ENCODE assay signal across 8 cellular contexts in the genomic region with DNA sequence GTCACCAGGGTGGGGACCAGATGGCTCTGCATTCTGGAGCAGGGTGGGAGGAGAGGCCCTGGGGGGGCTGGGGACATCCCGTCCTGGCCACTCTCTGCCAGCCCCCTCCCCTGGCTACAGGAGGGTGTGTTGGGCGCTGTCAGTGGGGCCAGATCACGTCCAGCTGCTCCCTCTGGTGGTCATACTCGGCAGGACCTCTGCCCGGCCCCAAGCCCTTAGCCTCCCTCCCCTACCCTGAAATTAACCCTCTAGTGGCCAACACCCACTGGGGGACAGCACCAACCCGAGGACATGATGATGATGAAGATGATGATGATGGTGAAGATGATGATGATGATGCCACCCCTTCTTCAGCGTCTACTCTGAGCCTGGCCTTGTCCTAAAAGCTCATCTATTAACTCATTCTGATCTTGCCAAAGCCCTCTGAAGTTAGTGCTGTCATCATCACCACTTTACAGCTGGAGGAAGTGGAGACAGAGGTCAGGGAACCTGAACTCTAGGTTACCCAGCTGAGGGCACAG. TPM values are rescaled to one million over a fixed set of nuclear protein-coding genes. Genes with fewer than 3 reads are reported as not detected.
DNase-seq lines count a peak whose midpoint lies in the region; ATAC-seq, FAIRE-seq and TF ChIP-seq lines count a peak whose summit lies in the region.

No MANE protein-coding gene starts in this region.

- CTCF ChIA-PET in A673 (lab: Charles Lee): interaction anchor here (0.5 to 1.2 kb wide), 2 partner anchors 18 to 21 kb away, joined by 5 to 7 read pairs; no protein-coding TSS in a partner anchor

- H3K27ac ChIP-seq in A673 (ENCODE audit: low read depth, low read length, poor library complexity, severe bottlenecking) (no peak overlapping the region), dorsolateral prefrontal cortex (peak overlapping the region in 58 of 59 donors; percentile 78 to 99 (median 94)), lung (ENCODE audit: low read depth in 1 of 2, low read length in 1 of 2) (peak overlapping the region in 1 of 2 donors; percentile 30)

- H3K4me1 ChIP-seq in A673 (ENCODE audit: insufficient read depth, low read length, poor library complexity, severe bottlenecking) (no peaks in the 10 kb centered on the region), lung (ENCODE audit: control insufficient read depth in 2 of 2, insufficient read depth in 2 of 2, low read length in 2 of 2) (peaks cover 2 to 4% of the 10 kb centered on the region in 2 donors)

- intact Hi-C loops in A673 (cut with micrococcal nuclease; ENCODE audit: unreplicated experiment) (loop anchor here (2.0 kb wide), 1 partner anchor 69 kb away; no protein-coding TSS in a partner anchor), dorsolateral prefrontal cortex (cut with DNase I) (loop anchor here (1.0 to 5.0 kb wide), 4 partner anchors 21 to 93 kb away; a partner anchor contains a TSS)

- peak; percentile 83 for TF ChIP-seq CTCF in A673 (conservative IDR thresholded peaks at IDR 0.05; ENCODE audit: low read depth, low read length)
- TF ChIP-seq CTCF in dorsolateral prefrontal cortex (IDR thresholded peaks at IDR 0.05 in 54 of 56, conservative IDR thresholded peaks at IDR 0.05 in 2 of 56; ENCODE audit: low read depth in 1 of 56, partially characterized antibody in 56 of 56): peak; percentile 76 to 99 (median 95)
- peak; percentile 66 for TF ChIP-seq CTCF in lung (IDR thresholded peaks at IDR 0.05; ENCODE audit: control extremely low read depth, extremely low read depth)

- POLR2A ChIA-PET in A673 (lab: Charles Lee; ENCODE audit: low non-redundant PET): interaction anchor here (0.7 kb wide), 1 partner anchor 368 kb away, joined by 3 read pairs; no protein-coding TSS in a partner anchor

- no peaks in the 10 kb centered on the region for H3K36me3 ChIP-seq in A673 (ENCODE audit: insufficient read depth, low read length, poor library complexity, severe bottlenecking)
- no peaks in the 10 kb centered on the region for H3K36me3 ChIP-seq in lung (ENCODE audit: control insufficient read depth in 2 of 2, insufficient read depth in 2 of 2, low read length in 2 of 2)

- peak; percentile 72 for DNase-seq in A673 (ENCODE audit: low spot score)
- peak; percentile 84 for DNase-seq in GM18507 (ENCODE audit: extremely low spot score, insufficient read length, low read depth)
- DNase-seq in NCI-H345 (lab: John Stamatoyannopoulos, UW): peak; percentile 76
- peak; percentile 50 to 52 for DNase-seq in activated CD4-positive, alpha-beta T cell treated with anti-CD3 and anti-CD28 coated beads, Interleukin-2, amount 50 U/mL, for 24 hours (ENCODE audit: low read depth in 1 of 2, low spot score in 1 of 2)
- DNase-seq in dorsolateral prefrontal cortex: peak; percentile 80 to 87 (median 84)
- DNase-seq in lung (ENCODE audit: low spot score): peak; percentile 73
- peak; percentile 38 for DNase-seq in stimulated activated CD8-positive, alpha-beta memory T cell treated with anti-CD3 and anti-CD28 coated beads, Interleukin-12 subunit alpha, Interleukin-12 subunit beta, amount 100 ng/mL, for 4 hours (ENCODE audit: low read depth)

- no peak for ATAC-seq in lung (ENCODE audit: insufficient read depth, low FRiP score)
- no peak for ATAC-seq in GM21576 (IDR thresholded peaks at IDR 0.05; ENCODE audit: unreplicated experiment)

- H3K4me3 ChIP-seq in A673 (ENCODE audit: low read depth, low read length, poor library complexity, severe bottlenecking) (no peak overlapping the region), dorsolateral prefrontal cortex (peak overlapping the region in 58 of 59 donors; percentile 20 to 62 (median 49)), lung (no peak overlapping the region)

- BruUV-seq in A673 (replicated peaks; lab: Mats Ljungman, UMichigan): no TSS peak

- no peaks in the 10 kb centered on the region for H3K27me3 ChIP-seq in A673 (replicated peaks; ENCODE audit: insufficient read depth, low read depth, low read length, poor library complexity)
- peaks cover 0 to 3% (median 0%) of the 10 kb centered on the region in 45 donors for H3K27me3 ChIP-seq in dorsolateral prefrontal cortex
- H3K27me3 ChIP-seq in lung (ENCODE audit: control insufficient read depth, insufficient read depth): no peaks in the 10 kb centered on the region

- 1% methylated on average over 6 to 7 of the region's 7 CpGs for WGBS in lung, 2 donors

- H3K9me3 ChIP-seq in A673 (ENCODE audit: low read depth, low read length, poor library complexity, severe bottlenecking) (no peaks in the 10 kb centered on the region), lung (ENCODE audit: control insufficient read depth in 2 of 2, insufficient read depth in 1 of 2, low read length in 1 of 2) (no peaks in the 10 kb centered on the region)

- FAIRE-seq in GM18507 (lab: Jason Lieb, UNC): peak; percentile 72

RNA-seq across cellular contexts. Expression of a gene that starts 0.6 kb away (rescaled TPM):
- not detected in 2 replicates for total RNA-seq in A673 (2021)
- 100 to 1,000 TPM in 9 of 120 experiments, 10 to 100 TPM in 111; 44.4 to 136 (median 72.9) TPM for total RNA-seq in dorsolateral prefrontal cortex
- total RNA-seq in lung: 1 to 10 TPM; 3.5 to 4.6 TPM
- polyA plus RNA-seq in lung: 10 to 100 TPM in 1 of 2 donors, 1 to 10 TPM in 1; 1.6 to 11.2 TPM

RNA-seq across cellular contexts. Expression of a gene that starts 3.2 kb away (rescaled TPM):
- total RNA-seq in A673 (2021) (0.98 TPM in 1 of 2 replicates, not detected in the other), dorsolateral prefrontal cortex (100 to 1,000 TPM in 117 of 120 experiments, 10 to 100 TPM in 3; 86.4 to 482 (median 185) TPM), lung (10 to 100 TPM; 17.8 to 27.5 TPM)
- polyA plus RNA-seq in lung: 10 to 100 TPM in 1 of 2 donors, 1 to 10 TPM in 1; 5.7 to 37.6 TPM

RNA-seq across cellular contexts. Expression of a gene that starts 7.6 kb away (rescaled TPM):
- total RNA-seq in A673 (2021) (0.56 and 0.85 TPM in 2 replicates), dorsolateral prefrontal cortex (100 to 1,000 TPM in 116 of 120 experiments, 10 to 100 TPM in 4; 72.7 to 214 (median 155) TPM), lung (not detected)
- polyA plus RNA-seq in lung: under 1 TPM; 0.31 to 0.39 TPM

RNA-seq across cellular contexts. Expression of a gene that starts 19.1 kb away (rescaled TPM):
- total RNA-seq in A673 (2021) (12.7 and 13.6 TPM in 2 replicates), dorsolateral prefrontal cortex (10 to 100 TPM in 101 of 120 experiments, 1 to 10 TPM in 19; 5.8 to 36.4 (median 14.0) TPM), lung (100 to 1,000 TPM in 1 of 2 donors, 1 to 10 TPM in 1; 9.9 to 124 TPM)
- 100 to 1,000 TPM; 152 to 203 TPM for polyA plus RNA-seq in lung

RNA-seq across cellular contexts. Expression of a gene that starts 19.8 kb away (rescaled TPM):
- total RNA-seq in A673 (2021) (not detected in 2 replicates), dorsolateral prefrontal cortex (10 to 100 TPM in 2 of 120 experiments, 1 to 10 TPM in 110, under 1 TPM in 5, not detected in 3; 0.55 to 17.3 (median 3.3) TPM), lung (100 to 1,000 TPM; 130 to 172 TPM)
- polyA plus RNA-seq in lung: 100 to 1,000 TPM; 147 to 467 TPM

Comparison
In these comparisons a context has a peak if more than half of its experiments do, and no peak if none do; other contexts are left out.
1. H3K4me3 ChIP-seq: peak in dorsolateral prefrontal cortex (58 of 59); none in A673 (single experiment) and lung (single experiment).
2. RNA of a gene that starts 0.6 kb away (total RNA-seq): 44.4 to 136 TPM in dorsolateral prefrontal cortex; 3.5 to 4.6 TPM in lung and not detected in A673; every median in the first group is over 4 times any median in the second.
3. RNA of a gene that starts 7.6 kb away (total RNA-seq): 72.7 to 214 TPM in dorsolateral prefrontal cortex; not detected in lung and 0.56 to 0.85 TPM in A673; every median in the first group is over 10 times any median in the second.
4. Peak in every context shown above with its lines, with median percentiles within 50 percentile points of each other: DNase-seq and CTCF ChIP-seq.